8 cellular contexts compared by ENCODE assay signal in the genomic region with DNA sequence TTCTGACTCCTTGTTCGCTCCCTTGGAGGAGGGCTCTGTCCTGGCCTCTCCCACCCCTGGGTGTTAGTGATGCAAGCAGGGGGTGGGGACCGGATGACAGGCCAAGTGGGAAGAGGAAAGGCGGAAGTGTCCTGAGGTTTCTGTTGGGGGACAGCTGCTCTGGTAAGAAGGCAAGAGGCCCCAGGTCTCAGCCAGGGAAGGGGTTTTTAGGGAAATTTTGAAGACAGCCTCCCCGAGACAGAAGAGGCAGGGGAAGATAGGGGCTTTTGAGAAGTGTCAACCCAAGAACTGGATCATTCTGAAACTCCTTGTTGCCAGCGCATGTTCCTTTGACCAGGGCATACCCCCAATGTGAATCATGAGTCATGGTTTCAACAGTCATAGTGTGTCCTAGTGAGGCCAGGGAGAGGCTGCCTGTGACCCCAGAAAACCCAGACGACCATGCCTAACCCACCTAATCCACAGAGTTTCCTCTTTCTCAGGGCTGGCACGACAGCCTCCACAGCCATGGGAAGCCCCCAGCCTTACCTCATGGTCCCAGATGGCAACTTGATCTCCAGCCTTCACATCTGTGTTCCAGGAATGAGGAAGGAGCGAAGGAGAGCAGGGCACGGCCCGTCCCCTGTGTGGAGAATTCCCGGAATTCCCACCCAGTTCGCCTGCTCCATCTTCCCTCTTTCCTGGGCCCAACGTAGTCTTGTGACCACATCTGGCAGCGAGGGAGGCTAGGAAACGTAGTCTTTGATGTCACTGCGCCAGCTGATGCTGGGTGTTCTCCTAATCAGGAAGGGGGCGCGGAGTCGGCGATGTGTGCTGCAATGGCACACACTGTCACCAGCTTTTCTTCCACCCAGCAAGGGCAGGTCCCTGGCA. TPM values are rescaled to one million over a fixed set of nuclear protein-coding genes. Genes with fewer than 3 reads are reported as not detected.
DNase-seq lines count a peak whose midpoint lies in the region; ATAC-seq and TF ChIP-seq lines count a peak whose summit lies in the region.

No MANE protein-coding gene starts in this region.

- peak; percentile 37 for ATAC-seq in HG03064 (IDR thresholded peaks at IDR 0.05; ENCODE audit: low read depth, unreplicated experiment)

- no peaks in the 10 kb centered on the region for H3K36me3 Mint-ChIP-seq in neural crest cell (ENCODE audit: low read depth)

- H3K4me1 Mint-ChIP-seq in neural crest cell = no peaks in the 10 kb centered on the region

- no peak overlapping the region for H3K4me3 Mint-ChIP-seq in neural crest cell

- TF ChIP-seq CTCF in neural crest cell (conservative IDR thresholded peaks at IDR 0.05) = no peak

- DNase-seq in stimulated activated CD4-positive, alpha-beta T cell treated with anti-CD3 and anti-CD28 coated beads, Interleukin-1b, Interleukin-23, amount 100 ng/mL, for 48 hours = peak; percentile 80
- DNase-seq in stimulated activated CD4-positive, alpha-beta T cell treated with anti-CD3 and anti-CD28 coated beads, Interleukin-4, amount 100 ng/mL, for 1 hour = no peak
- DNase-seq in activated CD8-positive, alpha-beta memory T cell treated with anti-CD3 and anti-CD28 coated beads, Interleukin-2, amount 50 U/mL, for 48 hours = peak; percentile 80
- DNase-seq in neural crest cell (ENCODE audit: low read depth, low spot score) (no peak), NCI-H524 (lab: John Stamatoyannopoulos, UW) (no peak), T-helper 9 cell (no peak), erythroblast (lab: John Stamatoyannopoulos, UW) (no peak)

- H3K9me3 Mint-ChIP-seq in neural crest cell = no peaks in the 10 kb centered on the region

- peak overlapping the region; percentile 83 for H3K27ac Mint-ChIP-seq in neural crest cell (ENCODE audit: unreplicated experiment)

- TF ChIP-seq POLR2A in erythroblast (IDR thresholded peaks at IDR 0.05; ENCODE audit: low read length) = no peak

- H3K27me3 Mint-ChIP-seq in neural crest cell (ENCODE audit: low read depth) = peaks cover 2% of the 10 kb centered on the region

RNA-seq across cellular contexts. Expression of gene GPR132, which starts 4.9 kb away (rescaled TPM):
- not detected in 2 replicates for total RNA-seq in neural crest cell

RNA-seq across cellular contexts. Expression of gene CDCA4, which starts 49.2 kb away (rescaled TPM):
- total RNA-seq in neural crest cell = 55.0 and 58.2 TPM in 2 replicates

Comparison
In these comparisons a context has a peak if more than half of its experiments do, and no peak if none do; other contexts are left out.
1. DNase-seq: peak in stimulated activated CD4-positive, alpha-beta T cell treated with anti-CD3 and anti-CD28 coated beads, Interleukin-1b, Interleukin-23, amount 100 ng/mL, for 48 hours (single experiment) and activated CD8-positive, alpha-beta memory T cell treated with anti-CD3 and anti-CD28 coated beads, Interleukin-2, amount 50 U/mL, for 48 hours (single experiment); none in stimulated activated CD4-positive, alpha-beta T cell treated with anti-CD3 and anti-CD28 coated beads, Interleukin-4, amount 100 ng/mL, for 1 hour (single experiment), neural crest cell (single experiment), NCI-H524 (0 of 2), T-helper 9 cell (single experiment) and erythroblast (0 of 2).